Comparison of ENCODE assay signal across 27 cellular contexts in the genomic region with DNA sequence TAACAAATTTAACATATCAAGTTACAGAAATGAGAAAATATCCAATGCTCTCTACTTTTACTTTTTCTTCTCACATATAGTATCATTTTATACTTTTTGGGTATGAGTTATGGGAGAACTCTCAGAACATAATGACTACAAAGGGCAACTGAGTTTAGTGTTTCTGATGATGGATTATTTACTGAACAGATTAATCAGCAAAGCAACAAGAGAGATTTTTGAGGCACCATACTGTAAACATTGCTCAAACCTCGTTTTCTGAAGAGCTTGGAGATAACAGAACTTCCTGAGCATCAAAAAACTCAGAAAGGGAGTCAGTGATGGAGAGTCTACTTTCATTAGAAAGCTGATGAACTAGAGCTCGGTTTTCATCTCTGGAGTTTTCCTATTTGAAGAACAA.
DNase-seq lines count a peak whose midpoint lies in the region; ATAC-seq and TF ChIP-seq lines count a peak whose summit lies in the region.
"Had no signal": no experiment of that assay in that cellular context is flagged by ENCODE, and none has a peak within 500 bp of the region (broad histone marks: within the 10 kb centered on the region; RNA-seq: fewer than 3 reads in every experiment).

No MANE protein-coding gene starts in this region.

- no peak overlapping the region for H3K18ac ChIP-seq in trophoblast cell (ENCODE audit: low read length)

- peaks cover 19% of the 10 kb centered on the region for H3K4me1 Mint-ChIP-seq in endodermal cell
- H3K4me1 Mint-ChIP-seq: nephron had no signal

- POLR2A ChIA-PET in OCI-LY7 (lab: Charles Lee): interaction anchor here (0.6 to 4.8 kb wide), 12 partner anchors 7 to 279 kb away, joined by 3 to 29 read pairs (median 4); no protein-coding TSS in a partner anchor

- CTCF ChIA-PET in OCI-LY7 (lab: Charles Lee; ENCODE audit: unreplicated experiment): interaction anchor here (0.5 to 1.3 kb wide), 2 partner anchors 8 to 21 kb away, joined by 3 to 5 read pairs; no protein-coding TSS in a partner anchor

- no peak overlapping the region for H3K4ac ChIP-seq in trophoblast cell (ENCODE audit: low read depth, low read length)

- DNase-seq in OCI-LY7 (ENCODE audit: low spot score) (no peak), endodermal cell (no peak), left ventricle myocardium superior (no peak), trophoblast cell (no peak)
- DNase-seq: ACHN; activated CD4-positive, alpha-beta T cell treated with anti-CD3 and anti-CD28 coated beads, Interleukin-2, amount 50 U/mL, for 1 hour; activated CD8-positive, alpha-beta memory T cell treated with anti-CD3 and anti-CD28 coated beads, Interleukin-2, amount 10 ng/mL, durations not matched to agents 7 days and 5 days; Caco-2; DND-41; effector CD4-positive, alpha-beta T cell; erythroblast; head of caudate nucleus; KG1; kidney; mucosa of descending colon; NCI-H1417 treated with DMSO at 0.1 percent for 48 hours; NCI-H2227 treated with DMSO at 0.1 percent for 48 hours; NCI-H526 treated with DMSO at 0.1 percent for 48 hours; pancreas; small intestine; stimulated activated CD4-positive, alpha-beta T cell treated with anti-CD3 and anti-CD28 coated beads, Interleukin-2, amount 100 ng/mL, for 24 hours had no signal

- no peaks in the 10 kb centered on the region for H3K79me1 ChIP-seq in trophoblast cell (ENCODE audit: low read length)

- no TSS peak for BruUV-seq in OCI-LY7 (replicated peaks; lab: Mats Ljungman, UMichigan)

- no peak overlapping the region for H2BK5ac ChIP-seq in trophoblast cell (ENCODE audit: low read depth, low read length, poor library complexity)

- H3K9me3 ChIP-seq in OCI-LY7 (ENCODE audit: low read length) (no peaks in the 10 kb centered on the region), endodermal cell (ENCODE audit: control insufficient read depth, low read length) (no peaks in the 10 kb centered on the region), trophoblast cell (ENCODE audit: insufficient read depth, low read depth, low read length) (no peaks in the 10 kb centered on the region)
- H3K9me3 ChIP-seq: Caco-2, mucosa of descending colon, pancreas had no signal

- 89 to 93% methylated on average over 1 to 2 of the region's 2 CpGs for WGBS in endodermal cell (ENCODE audit: insufficient coverage in 1 of 2, insufficient read length in 1 of 2), 2 experiments
- WGBS in trophoblast cell (ENCODE audit: extremely low coverage, insufficient coverage, insufficient read length): no CpG with 5 or more reads among the region's 2 CpGs

- H2AFZ ChIP-seq in ACC112 (ENCODE audit: low read length, unreplicated experiment) (peak overlapping the region; percentile 55), OCI-LY7 (ENCODE audit: low read length) (peak overlapping the region; percentile 8; the same call in 1 of the 2 replicates), trophoblast cell (ENCODE audit: insufficient read depth, low read length, poor library complexity) (no peak overlapping the region)

- TF ChIP-seq CTCF in OCI-LY7 (conservative IDR thresholded peaks at IDR 0.05; ENCODE audit: low read length) (no peak), endodermal cell (conservative IDR thresholded peaks at IDR 0.05) (no peak)

- H4K12ac ChIP-seq in trophoblast cell (ENCODE audit: low read depth, low read length): no peak overlapping the region

- no peak overlapping the region for H3K23ac ChIP-seq in trophoblast cell (ENCODE audit: low read length)

- H3K4me1 ChIP-seq in ACC112 (ENCODE audit: control insufficient read depth, insufficient read depth, low read length, unreplicated experiment): peaks cover 27% of the 10 kb centered on the region
- peaks cover 96% of the 10 kb centered on the region for H3K4me1 ChIP-seq in OCI-LY7 (ENCODE audit: insufficient read depth, low read length, poor library complexity, severe bottlenecking)
- H3K4me1 ChIP-seq in endodermal cell (ENCODE audit: control insufficient read depth, insufficient read depth, low read length): peaks cover 3% of the 10 kb centered on the region
- no peaks in the 10 kb centered on the region for H3K4me1 ChIP-seq in trophoblast cell (ENCODE audit: control insufficient read depth in 1 of 2, insufficient read depth in 2 of 2, low read length in 2 of 2)
- H3K4me1 ChIP-seq: pancreas had no signal

- no peak overlapping the region for H2BK12ac ChIP-seq in trophoblast cell (ENCODE audit: low read length)

- H3K27ac ChIP-seq in ACC112 (ENCODE audit: low read depth, low read length) (peak overlapping the region; percentile 31; the same call in 1 of the 2 replicates), OCI-LY7 (ENCODE audit: low read depth, low read length, poor library complexity, severe bottlenecking) (peak overlapping the region; percentile 92), endodermal cell (ENCODE audit: low read depth, low read length) (peak overlapping the region; percentile 90), trophoblast cell (ENCODE audit: low read depth, low read length) (no peak overlapping the region)
- H3K27ac ChIP-seq: pancreas had no signal

- H3K14ac ChIP-seq in trophoblast cell (ENCODE audit: low read length): no peak overlapping the region

- H3K36me3 ChIP-seq in ACC112 (ENCODE audit: insufficient read depth, low read length) (no peaks in the 10 kb centered on the region), OCI-LY7 (ENCODE audit: insufficient read depth, low read length) (peaks cover 40% of the 10 kb centered on the region), endodermal cell (ENCODE audit: control insufficient read depth, insufficient read depth, low read length) (no peaks in the 10 kb centered on the region), trophoblast cell (ENCODE audit: control insufficient read depth in 1 of 2, insufficient read depth in 2 of 2, low read length in 2 of 2) (no peaks in the 10 kb centered on the region)
- H3K36me3 ChIP-seq: pancreas had no signal

- no peaks in the 10 kb centered on the region for H3K79me2 ChIP-seq in ACC112 (ENCODE audit: control insufficient read depth, insufficient read depth, low read length, unreplicated experiment)
- peaks cover 50% of the 10 kb centered on the region; the same call in 1 of the 2 replicates for H3K79me2 ChIP-seq in OCI-LY7 (ENCODE audit: insufficient read depth, low read depth, low read length)
- no peaks in the 10 kb centered on the region for H3K79me2 ChIP-seq in trophoblast cell (ENCODE audit: control insufficient read depth, insufficient read depth, low read length, poor library complexity)

- ATAC-seq in GM18519 (IDR thresholded peaks at IDR 0.05; ENCODE audit: low FRiP score, unreplicated experiment) (peak; percentile 7), left ventricle myocardium superior (no peak), GM21515 (IDR thresholded peaks at IDR 0.05; ENCODE audit: unreplicated experiment) (no peak), HG03442 (IDR thresholded peaks at IDR 0.05; ENCODE audit: unreplicated experiment) (no peak)
- ATAC-seq: activated CD8-positive, alpha-beta memory T cell treated with anti-CD3 and anti-CD28 coated beads, Interleukin-2, amount 10 ng/mL, durations not matched to agents 7 days and 5 days had no signal

- no peak overlapping the region for H3K27ac Mint-ChIP-seq in endodermal cell
- H3K27ac Mint-ChIP-seq: activated naive CD4-positive, alpha-beta T cell treated with anti-CD3 and anti-CD28 coated beads, Interleukin-2, amount 50 U/mL, for 24 hours; nephron had no signal

- H4K8ac ChIP-seq in trophoblast cell (ENCODE audit: low read depth, low read length): no peak overlapping the region

- H3K4me3 Mint-ChIP-seq in endodermal cell: no peak overlapping the region
- H3K4me3 Mint-ChIP-seq: activated CD8-positive, alpha-beta memory T cell treated with anti-CD3 and anti-CD28 coated beads, Interleukin-2, amount 10 ng/mL, durations not matched to agents 7 days and 5 days; activated naive CD4-positive, alpha-beta T cell treated with anti-CD3 and anti-CD28 coated beads, Interleukin-2, amount 50 U/mL, for 24 hours; nephron had no signal

- H4K20me1 ChIP-seq in OCI-LY7 (ENCODE audit: insufficient read depth, low read length): no peaks in the 10 kb centered on the region

- H4K91ac ChIP-seq in trophoblast cell (ENCODE audit: low read depth, low read length): no peak overlapping the region

- H2AK5ac ChIP-seq in trophoblast cell (ENCODE audit: low read length): no peak overlapping the region

- no peaks in the 10 kb centered on the region for H3K9me2 ChIP-seq in OCI-LY7 (ENCODE audit: insufficient read depth, low read length)

- H3K4me2 ChIP-seq in OCI-LY7 (ENCODE audit: low read length): peak overlapping the region; percentile 96
- no peak overlapping the region for H3K4me2 ChIP-seq in trophoblast cell (ENCODE audit: low read length)

- H3K4me3 ChIP-seq in ACC112 (ENCODE audit: low read depth, low read length): no peak overlapping the region
- H3K4me3 ChIP-seq in OCI-LY7 (ENCODE audit: low read depth, low read length, poor library complexity, severe bottlenecking): peak overlapping the region; percentile 65
- no peak overlapping the region for H3K4me3 ChIP-seq in endodermal cell (ENCODE audit: low read length)
- no peak overlapping the region for H3K4me3 ChIP-seq in trophoblast cell (ENCODE audit: low read depth, low read length)
- H3K4me3 ChIP-seq: mucosa of descending colon, pancreas had no signal

- H3K36me3 Mint-ChIP-seq in endodermal cell (ENCODE audit: low read depth): no peaks in the 10 kb centered on the region

- no peak overlapping the region for H2BK120ac ChIP-seq in trophoblast cell (ENCODE audit: insufficient read depth, low read length, poor library complexity)

- no peaks in the 10 kb centered on the region for H3K27me3 Mint-ChIP-seq in endodermal cell (ENCODE audit: insufficient read depth)
- H3K27me3 Mint-ChIP-seq: activated CD8-positive, alpha-beta memory T cell treated with anti-CD3 and anti-CD28 coated beads, Interleukin-2, amount 10 ng/mL, durations not matched to agents 7 days and 5 days; activated naive CD4-positive, alpha-beta T cell treated with anti-CD3 and anti-CD28 coated beads, Interleukin-2, amount 50 U/mL, for 24 hours had no signal

- H3K27me3 ChIP-seq in ACC112 (ENCODE audit: insufficient read depth, low read length) (no peaks in the 10 kb centered on the region), endodermal cell (ENCODE audit: control insufficient read depth, insufficient read depth, low read length, poor library complexity, severe bottlenecking) (no peaks in the 10 kb centered on the region), trophoblast cell (ENCODE audit: insufficient read depth, low read length) (no peaks in the 10 kb centered on the region)
- H3K27me3 ChIP-seq: pancreas had no signal

- H3K9me3 Mint-ChIP-seq in endodermal cell: no peaks in the 10 kb centered on the region
- H3K9me3 Mint-ChIP-seq: activated naive CD4-positive, alpha-beta T cell treated with anti-CD3 and anti-CD28 coated beads, Interleukin-2, amount 50 U/mL, for 24 hours; nephron had no signal

- H3K9ac ChIP-seq in endodermal cell (ENCODE audit: extremely low read depth, low read length, poor library complexity, severe bottlenecking) (no peak overlapping the region), trophoblast cell (ENCODE audit: low read length) (no peak overlapping the region)

- intact Hi-C loops in OCI-LY7 (cut with micrococcal nuclease; ENCODE audit: unreplicated experiment) (loop anchor here (2.0 to 5.0 kb wide), 3 partner anchors 37 to 1315 kb away; no protein-coding TSS in a partner anchor), left ventricle myocardium superior (cut with micrococcal nuclease) (no loop called here)
